In genomic region chr5:108762660-108763059, GRCh38 we compare ENCODE assay signal across 1 cellular context.
TF ChIP-seq lines count a peak whose summit lies in the region.

No MANE protein-coding gene starts in this region.

TF ChIP-seq in K562, 482 proteins besides CTCF, POLR2A, EP300 and RAD21 (continued from another document):
- TF ChIP-seq, protein P1, sequence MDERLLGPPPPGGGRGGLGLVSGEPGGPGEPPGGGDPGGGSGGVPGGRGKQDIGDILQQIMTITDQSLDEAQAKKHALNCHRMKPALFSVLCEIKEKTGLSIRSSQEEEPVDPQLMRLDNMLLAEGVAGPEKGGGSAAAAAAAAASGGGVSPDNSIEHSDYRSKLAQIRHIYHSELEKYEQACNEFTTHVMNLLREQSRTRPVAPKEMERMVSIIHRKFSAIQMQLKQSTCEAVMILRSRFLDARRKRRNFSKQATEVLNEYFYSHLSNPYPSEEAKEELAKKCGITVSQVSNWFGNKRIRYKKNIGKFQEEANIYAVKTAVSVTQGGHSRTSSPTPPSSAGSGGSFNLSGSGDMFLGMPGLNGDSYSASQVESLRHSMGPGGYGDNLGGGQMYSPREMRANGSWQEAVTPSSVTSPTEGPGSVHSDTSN (CRISPR knock-in tag; IDR thresholded peaks at IDR 0.05; ENCODE audit: low read depth): no peak
- TF ChIP-seq, protein P1 (tag; conservative IDR thresholded peaks at IDR 0.05; ENCODE audit: low read depth): peak; percentile 64
- TF ChIP-seq DPF2 (IDR thresholded peaks at IDR 0.05) (peak; percentile 50; the same call in 1 of the 2 replicates), TBP (optimal IDR thresholded peaks at IDR 0.05; ENCODE audit: low read depth, low read length) (no peak), CLOCK (CRISPR knock-in tag; IDR thresholded peaks at IDR 0.05; ENCODE audit: borderline replicate concordance) (no peak), CHAMP1 (IDR thresholded peaks at IDR 0.05) (no peak), HMBOX1 (IDR thresholded peaks at IDR 0.05) (peak; percentile 43; the same call in 1 of the 2 replicates), TCFL5 (CRISPR knock-in tag; conservative IDR thresholded peaks at IDR 0.05) (no peak), SMARCA4 (IDR thresholded peaks at IDR 0.05) (0 out of 2 replicates have a peak, but pooled peaks have one; percentile 51), PKNOX1 (IDR thresholded peaks at IDR 0.05) (0 out of 2 replicates have a peak, but pooled peaks have one; percentile 54), ADNP (tag; IDR thresholded peaks at IDR 0.05) (peak; percentile 59; the same call in 1 of the 2 replicates), SMARCE1 (IDR thresholded peaks at IDR 0.05) (0 out of 2 replicates have a peak, but pooled peaks have one; percentile 47), MEIS2 (IDR thresholded peaks at IDR 0.05; ENCODE audit: partially characterized antibody) (peak; percentile 89), RNF2 (IDR thresholded peaks at IDR 0.05) (no peak), ARID1B (IDR thresholded peaks at IDR 0.05) (peak; percentile 52)
- TF ChIP-seq, protein P2, sequence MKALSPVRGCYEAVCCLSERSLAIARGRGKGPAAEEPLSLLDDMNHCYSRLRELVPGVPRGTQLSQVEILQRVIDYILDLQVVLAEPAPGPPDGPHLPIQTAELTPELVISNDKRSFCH (CRISPR knock-in tag; IDR thresholded peaks at IDR 0.05): no peak
- TF ChIP-seq, protein P2 (tag; IDR thresholded peaks at IDR 0.05): 0 out of 2 replicates have a peak, but pooled peaks have one; percentile 28
- TF ChIP-seq, protein P3, sequence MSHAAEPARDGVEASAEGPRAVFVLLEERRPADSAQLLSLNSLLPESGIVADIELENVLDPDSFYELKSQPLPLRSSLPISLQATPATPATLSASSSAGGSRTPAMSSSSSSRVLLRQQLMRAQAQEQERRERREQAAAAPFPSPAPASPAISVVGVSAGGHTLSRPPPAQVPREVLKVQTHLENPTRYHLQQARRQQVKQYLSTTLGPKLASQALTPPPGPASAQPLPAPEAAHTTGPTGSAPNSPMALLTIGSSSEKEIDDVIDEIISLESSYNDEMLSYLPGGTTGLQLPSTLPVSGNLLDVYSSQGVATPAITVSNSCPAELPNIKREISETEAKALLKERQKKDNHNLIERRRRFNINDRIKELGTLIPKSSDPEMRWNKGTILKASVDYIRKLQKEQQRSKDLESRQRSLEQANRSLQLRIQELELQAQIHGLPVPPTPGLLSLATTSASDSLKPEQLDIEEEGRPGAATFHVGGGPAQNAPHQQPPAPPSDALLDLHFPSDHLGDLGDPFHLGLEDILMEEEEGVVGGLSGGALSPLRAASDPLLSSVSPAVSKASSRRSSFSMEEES (CRISPR knock-in tag; IDR thresholded peaks at IDR 0.05): peak; percentile 73
- TF ChIP-seq, protein P4, sequence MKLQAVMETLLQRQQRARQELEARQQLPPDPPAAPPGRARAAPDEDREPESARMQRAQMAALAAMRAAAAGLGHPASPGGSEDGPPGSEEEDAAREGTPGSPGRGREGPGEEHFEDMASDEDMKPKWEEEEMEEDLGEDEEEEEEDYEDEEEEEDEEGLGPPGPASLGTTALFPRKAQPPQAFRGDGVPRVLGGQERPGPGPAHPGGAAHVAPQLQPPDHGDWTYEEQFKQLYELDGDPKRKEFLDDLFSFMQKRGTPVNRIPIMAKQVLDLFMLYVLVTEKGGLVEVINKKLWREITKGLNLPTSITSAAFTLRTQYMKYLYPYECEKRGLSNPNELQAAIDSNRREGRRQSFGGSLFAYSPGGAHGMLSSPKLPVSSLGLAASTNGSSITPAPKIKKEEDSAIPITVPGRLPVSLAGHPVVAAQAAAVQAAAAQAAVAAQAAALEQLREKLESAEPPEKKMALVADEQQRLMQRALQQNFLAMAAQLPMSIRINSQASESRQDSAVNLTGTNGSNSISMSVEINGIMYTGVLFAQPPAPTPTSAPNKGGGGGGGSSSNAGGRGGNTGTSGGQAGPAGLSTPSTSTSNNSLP (IDR thresholded peaks at IDR 0.05; ENCODE audit: borderline replicate concordance, low read depth, low read length): no peak
